ENCODE assay signal across 19 cellular contexts in genomic region chr6:155190667-155191066, GRCh38.
A peak's percentile ranks its signal among the peaks of the same experiment; 100 is the strongest.
DNase-seq lines count a peak whose midpoint lies in the region; ATAC-seq and TF ChIP-seq lines count a peak whose summit lies in the region.
"Had no signal": no experiment of that assay in that cellular context is flagged by ENCODE, and none has a peak within 500 bp of the region (broad histone marks: within the 10 kb centered on the region; RNA-seq: fewer than 3 reads in every experiment).

No MANE protein-coding gene starts in this region.

- no peaks in the 10 kb centered on the region for H3K9me3 ChIP-seq in CD4-positive, CD25-positive, alpha-beta regulatory T cell (ENCODE audit: control insufficient read depth in 2 of 2, low read length in 2 of 2)
- no peaks in the 10 kb centered on the region for H3K9me3 ChIP-seq in Loucy (ENCODE audit: insufficient read depth, low read depth, low read length)
- no peaks in the 10 kb centered on the region for H3K9me3 ChIP-seq in smooth muscle cell (replicated peaks; ENCODE audit: low read depth)
- H3K9me3 ChIP-seq: HAP-1 had no signal

- H3F3A ChIP-seq in Loucy (ENCODE audit: low read depth) = no peaks in the 10 kb centered on the region
- peaks cover 23% of the 10 kb centered on the region for H3F3A ChIP-seq in smooth muscle cell (ENCODE audit: low read depth)

- TF ChIP-seq CTCF in Loucy (conservative IDR thresholded peaks at IDR 0.05; ENCODE audit: low read length) = no peak
- TF ChIP-seq CTCF in fibroblast of villous mesenchyme (IDR thresholded peaks at IDR 0.05; ENCODE audit: insufficient read depth, low read depth, low read length) = no peak
- no peak for TF ChIP-seq CTCF in smooth muscle cell (IDR thresholded peaks at IDR 0.05; ENCODE audit: borderline replicate concordance, insufficient read depth, poor library complexity, severe bottlenecking)

- no peak overlapping the region for H3K27ac ChIP-seq in CD4-positive, CD25-positive, alpha-beta regulatory T cell (ENCODE audit: insufficient read depth, low read length, poor library complexity, severe bottlenecking)
- peak overlapping the region; percentile 97 for H3K27ac ChIP-seq in smooth muscle cell (ENCODE audit: low read depth)

- H3K4me2 ChIP-seq in Loucy (ENCODE audit: low read depth, low read length, poor library complexity, severe bottlenecking) = no peak overlapping the region
- H3K4me2 ChIP-seq in smooth muscle cell = no peak overlapping the region

- H3K36me3 Mint-ChIP-seq in CD4-positive, CD25-positive, alpha-beta regulatory T cell = peaks cover 1% of the 10 kb centered on the region
- H3K36me3 Mint-ChIP-seq: CD14-positive monocyte had no signal

- no peak for ATAC-seq in CD4-positive, CD25-positive, alpha-beta regulatory T cell (ENCODE audit: low read depth in 2 of 2)
- no peak for ATAC-seq in GM18861 (IDR thresholded peaks at IDR 0.05; ENCODE audit: unreplicated experiment)
- ATAC-seq in GM19023 (IDR thresholded peaks at IDR 0.05; ENCODE audit: unreplicated experiment) = no peak

- no peak overlapping the region for H3K9ac ChIP-seq in Loucy (ENCODE audit: low read depth, low read length, poor library complexity, severe bottlenecking)
- peak overlapping the region; percentile 84 for H3K9ac ChIP-seq in smooth muscle cell (ENCODE audit: low read depth)

- H3K4me3 Mint-ChIP-seq in CD4-positive, CD25-positive, alpha-beta regulatory T cell = no peak overlapping the region
- H3K4me3 Mint-ChIP-seq: CD14-positive monocyte had no signal

- H2AFZ ChIP-seq in Loucy (ENCODE audit: low read length) (0 out of 2 replicates have a peak overlapping the region, but pooled peaks have one; percentile 43), smooth muscle cell (ENCODE audit: low read depth) (peak overlapping the region; percentile 34)

- H3K36me3 ChIP-seq in CD4-positive, CD25-positive, alpha-beta regulatory T cell (ENCODE audit: control insufficient read depth, insufficient read depth, low read length) = no peaks in the 10 kb centered on the region
- H3K36me3 ChIP-seq in Loucy (ENCODE audit: insufficient read depth, low read length) = no peaks in the 10 kb centered on the region
- H3K36me3 ChIP-seq in smooth muscle cell (ENCODE audit: low read depth) = no peaks in the 10 kb centered on the region
- H3K36me3 ChIP-seq: HAP-1 had no signal

- H3K4me1 ChIP-seq in CD4-positive, CD25-positive, alpha-beta regulatory T cell (ENCODE audit: control insufficient read depth, insufficient read depth, low read length, poor library complexity, severe bottlenecking) = peaks cover 15% of the 10 kb centered on the region
- peaks cover 19% of the 10 kb centered on the region for H3K4me1 ChIP-seq in Loucy (ENCODE audit: insufficient read depth, low read length, poor library complexity, severe bottlenecking)
- H3K4me1 ChIP-seq in smooth muscle cell (ENCODE audit: low read depth) = peaks cover 29% of the 10 kb centered on the region

- H3K27me3 Mint-ChIP-seq in CD4-positive, CD25-positive, alpha-beta regulatory T cell = no peaks in the 10 kb centered on the region

- H3K27me3 ChIP-seq in CD4-positive, CD25-positive, alpha-beta regulatory T cell (ENCODE audit: control insufficient read depth, insufficient read depth, low read length) = no peaks in the 10 kb centered on the region
- H3K27me3 ChIP-seq in Loucy (ENCODE audit: insufficient read depth, low read length, poor library complexity, severe bottlenecking) (no peaks in the 10 kb centered on the region), smooth muscle cell (ENCODE audit: low read depth) (no peaks in the 10 kb centered on the region)

- H3K4me3 ChIP-seq in CD4-positive, CD25-positive, alpha-beta regulatory T cell (ENCODE audit: low read depth, low read length) = no peak overlapping the region
- H3K4me3 ChIP-seq in Loucy (ENCODE audit: low read length, poor library complexity, severe bottlenecking) (no peak overlapping the region), fibroblast of villous mesenchyme (ENCODE audit: low read depth, low read length) (no peak overlapping the region), smooth muscle cell (no peak overlapping the region)
- H3K4me3 ChIP-seq: HAP-1 had no signal

- no peaks in the 10 kb centered on the region for H3K9me2 ChIP-seq in Loucy (replicated peaks; ENCODE audit: low read depth, low read length)

- peaks cover 9 to 39% (median 18%) of the 10 kb centered on the region in 4 donors for H3K4me1 Mint-ChIP-seq in CD4-positive, CD25-positive, alpha-beta regulatory T cell

- H4K20me1 ChIP-seq in Loucy (ENCODE audit: insufficient read depth, low read length, poor library complexity, severe bottlenecking) (no peaks in the 10 kb centered on the region), smooth muscle cell (ENCODE audit: low read depth) (no peaks in the 10 kb centered on the region)

- no peak for DNase-seq in CD4-positive, CD25-positive, alpha-beta regulatory T cell
- peak; percentile 17 for DNase-seq in fibroblast of villous mesenchyme (ENCODE audit: low read depth)
- DNase-seq in smooth muscle cell (lab: John Stamatoyannopoulos, UW; ENCODE audit: unreplicated experiment) = no peak
- no peak for DNase-seq in glomerular visceral epithelial cell (ENCODE audit: extremely low spot score)
- no peak for DNase-seq in occipital lobe (lab: John Stamatoyannopoulos, UW)
- DNase-seq: ACHN, DMS 273 treated with DMSO at 0.1 percent for 48 hours, DND-41, NCI-H1105 treated with DMSO at 0.1 percent for 48 hours, NCI-H1694, NCI-H2081 treated with DMSO at 0.1 percent for 48 hours, NCI-H510A treated with DMSO at 0.1 percent for 48 hours, RPMI8226, SHP77 treated with DMSO at 0.1 percent for 48 hours had no signal

- peaks cover 0 to 2% (median 0%) of the 10 kb centered on the region in 7 donors for H3K9me3 Mint-ChIP-seq in CD4-positive, CD25-positive, alpha-beta regulatory T cell

- 63% methylated on average over 3 of the region's 3 CpGs for WGBS in smooth muscle cell (ENCODE audit: low lambda C conversion rate)

- H3K27ac Mint-ChIP-seq in CD4-positive, CD25-positive, alpha-beta regulatory T cell = peak overlapping the region in 2 of 3 donors; percentile 32 to 70
- H3K27ac Mint-ChIP-seq: CD14-positive monocyte had no signal

- H3K79me2 ChIP-seq in Loucy (ENCODE audit: insufficient read depth, low read length) = no peaks in the 10 kb centered on the region
- H3K79me2 ChIP-seq in smooth muscle cell (ENCODE audit: low read depth) = no peaks in the 10 kb centered on the region
